Comparison of ENCODE assay signal across 9 cellular contexts in the genomic region with DNA sequence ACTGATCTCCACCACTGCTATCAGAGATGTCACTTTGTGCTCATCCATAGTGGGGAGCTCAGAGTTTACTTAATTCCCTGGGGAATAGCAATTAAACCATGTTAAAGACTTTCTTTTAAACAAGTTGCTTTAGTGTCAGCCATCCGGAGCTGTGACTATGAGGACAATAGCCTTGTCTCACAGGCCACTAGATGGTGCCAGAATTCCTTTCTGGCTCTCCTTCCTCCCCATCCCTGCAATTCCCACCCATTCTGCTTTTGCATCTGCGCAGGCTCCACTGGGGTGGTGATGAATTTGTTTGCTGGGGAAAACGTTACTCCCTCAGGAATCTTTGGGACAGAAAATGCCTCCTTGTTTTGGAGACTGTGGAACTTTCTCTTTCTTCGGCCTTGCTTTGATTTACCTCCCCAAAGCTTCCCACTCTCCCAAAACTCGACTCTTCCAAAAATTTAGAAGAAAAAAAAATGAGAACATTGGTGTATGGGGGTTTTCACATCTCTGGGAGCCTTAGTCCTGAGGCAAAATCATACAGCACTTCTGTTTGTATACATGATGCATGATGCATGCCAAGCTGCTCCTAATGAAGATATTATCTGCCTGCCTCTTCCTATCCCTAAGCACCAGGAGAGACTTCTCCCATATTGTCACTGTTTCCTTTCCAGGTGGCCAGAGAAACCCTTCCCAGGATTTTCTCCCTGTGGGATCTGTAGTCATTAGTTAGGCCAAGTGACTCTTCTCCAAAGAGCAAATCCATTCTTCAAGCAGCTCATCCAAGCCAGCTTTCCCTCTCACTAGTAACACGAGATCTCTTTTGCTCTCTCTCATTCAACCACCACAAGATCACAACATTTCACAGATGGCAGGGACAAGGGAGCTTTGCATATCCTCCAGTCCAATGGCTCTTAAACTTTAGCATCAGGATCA.
DNase-seq lines count a peak whose midpoint lies in the region; FAIRE-seq and TF ChIP-seq lines count a peak whose summit lies in the region.
"Had no signal": no experiment of that assay in that cellular context is flagged by ENCODE, and none has a peak within 500 bp of the region (broad histone marks: within the 10 kb centered on the region; RNA-seq: fewer than 3 reads in every experiment).

No MANE protein-coding gene starts in this region.

- POLR2A ChIA-PET in activated CD4-positive, alpha-beta T cell treated with anti-CD3 and anti-CD28 coated beads, Interleukin-2, amount 10 ng/mL, durations not matched to agents 7 days and 5 days (lab: Charles Lee) = no interaction called here

- intact Hi-C loops in kidney (cut with DNase I) = no loop called here

- TF ChIP-seq CTCF in kidney (IDR thresholded peaks at IDR 0.05; ENCODE audit: borderline replicate concordance, extremely low read depth, insufficient read depth) = no peak

- H3K4me3 Mint-ChIP-seq in activated CD4-positive, alpha-beta T cell treated with anti-CD3 and anti-CD28 coated beads, Interleukin-2, amount 10 ng/mL, durations not matched to agents 7 days and 5 days = no peak overlapping the region
- H3K4me3 Mint-ChIP-seq: B cell had no signal

- H3K4me1 ChIP-seq in kidney (ENCODE audit: control insufficient read depth in 1 of 2, insufficient read depth in 1 of 2, low read depth in 1 of 2, low read length in 2 of 2) = no peaks in the 10 kb centered on the region

- H3K36me3 ChIP-seq in kidney (ENCODE audit: control insufficient read depth in 1 of 2, insufficient read depth in 2 of 2, low read length in 2 of 2) = no peaks in the 10 kb centered on the region

- CTCF ChIA-PET in activated CD4-positive, alpha-beta T cell treated with anti-CD3 and anti-CD28 coated beads, Interleukin-2, amount 10 ng/mL, durations not matched to agents 7 days and 5 days (lab: Charles Lee) = no interaction called here

- no peaks in the 10 kb centered on the region for H3K9me3 ChIP-seq in kidney (ENCODE audit: control insufficient read depth in 1 of 2, low read length in 2 of 2)

- no peak overlapping the region for H3K9ac ChIP-seq in kidney (ENCODE audit: low read length in 2 of 2)

- H3K27ac ChIP-seq in kidney (ENCODE audit: low read depth in 2 of 2, low read length in 2 of 2) = no peak overlapping the region

- no peak overlapping the region for H3K27ac Mint-ChIP-seq in activated CD4-positive, alpha-beta T cell treated with anti-CD3 and anti-CD28 coated beads, Interleukin-2, amount 10 ng/mL, durations not matched to agents 7 days and 5 days
- H3K27ac Mint-ChIP-seq: B cell had no signal

- H3K4me1 Mint-ChIP-seq in activated CD4-positive, alpha-beta T cell treated with anti-CD3 and anti-CD28 coated beads, Interleukin-2, amount 10 ng/mL, durations not matched to agents 7 days and 5 days = no peaks in the 10 kb centered on the region
- H3K4me1 Mint-ChIP-seq: B cell had no signal

- DNase-seq in SIG-M5 treated with dmso at 0.1 percent for 504 hours (lab: John Stamatoyannopoulos, UW; ENCODE audit: unreplicated experiment) (peak; percentile 40), SIG-M5 (lab: John Stamatoyannopoulos, UW) (no peak), NCI-H2029 (lab: John Stamatoyannopoulos, UW) (peak; percentile 38), amygdala (lab: John Stamatoyannopoulos, UW) (peak in 54 of 56 donors; percentile 0 to 85 (median 51)), kidney (peak; percentile 29), T-helper 2 cell (no peak)
- DNase-seq in stimulated activated CD4-positive, alpha-beta T cell treated with anti-CD3 and anti-CD28 coated beads, Interleukin-12 subunit alpha, Interleukin-12 subunit beta, amount 100 ng/mL, for 4 hours = no peak
- DNase-seq in activated CD4-positive, alpha-beta T cell treated with anti-CD3 and anti-CD28 coated beads, Interleukin-2, amount 10 ng/mL, durations not matched to agents 7 days and 5 days = no peak

- H3K27me3 Mint-ChIP-seq in activated CD4-positive, alpha-beta T cell treated with anti-CD3 and anti-CD28 coated beads, Interleukin-2, amount 10 ng/mL, durations not matched to agents 7 days and 5 days = no peaks in the 10 kb centered on the region

- H3K9me3 Mint-ChIP-seq in activated CD4-positive, alpha-beta T cell treated with anti-CD3 and anti-CD28 coated beads, Interleukin-2, amount 10 ng/mL, durations not matched to agents 7 days and 5 days = no peaks in the 10 kb centered on the region

- no peaks in the 10 kb centered on the region for H3K36me3 Mint-ChIP-seq in activated CD4-positive, alpha-beta T cell treated with anti-CD3 and anti-CD28 coated beads, Interleukin-2, amount 10 ng/mL, durations not matched to agents 7 days and 5 days (ENCODE audit: low read depth)

- no peak overlapping the region for H3K4me3 ChIP-seq in kidney (ENCODE audit: low read length in 2 of 2)

- FAIRE-seq in kidney (lab: Jason Lieb, UNC) = no peak

Comparison
In these comparisons a context has a peak if more than half of its experiments do, and no peak if none do; other contexts are left out.
1. DNase-seq: peak in SIG-M5 treated with dmso at 0.1 percent for 504 hours (single experiment), NCI-H2029 (single experiment), amygdala (54 of 56) and kidney (single experiment); none in SIG-M5 (single experiment), stimulated activated CD4-positive, alpha-beta T cell treated with anti-CD3 and anti-CD28 coated beads, Interleukin-12 subunit alpha, Interleukin-12 subunit beta, amount 100 ng/mL, for 4 hours (single experiment), T-helper 2 cell (0 of 5) and activated CD4-positive, alpha-beta T cell treated with anti-CD3 and anti-CD28 coated beads, Interleukin-2, amount 10 ng/mL, durations not matched to agents 7 days and 5 days (single experiment).